In genomic region chr12:89106950-89107349, GRCh38 we compare ENCODE assay signal across 7 cellular contexts.
"Had no signal": no experiment of that assay in that cellular context is flagged by ENCODE, and none has a peak within 500 bp of the region (broad histone marks: within the 10 kb centered on the region; RNA-seq: fewer than 3 reads in every experiment).

No MANE protein-coding gene starts in this region.

- H3K4me3 Mint-ChIP-seq: H9 had no signal

- H2AFZ ChIP-seq: GM23248 had no signal

- H3K9ac ChIP-seq: GM23248 had no signal

- DNase-seq: GM23248, GOT3, H9, HCEC 1CT, IMR-90 had no signal

- H3K27ac ChIP-seq: GM23248, HL-60 had no signal

- ATAC-seq: K562 had no signal

- H3K9me3 Mint-ChIP-seq: H9 had no signal

- FAIRE-seq: K562 had no signal

- H3K4me3 ChIP-seq: GM23248, K562 had no signal
